1 cellular context compared by ENCODE assay signal in the genomic region with DNA sequence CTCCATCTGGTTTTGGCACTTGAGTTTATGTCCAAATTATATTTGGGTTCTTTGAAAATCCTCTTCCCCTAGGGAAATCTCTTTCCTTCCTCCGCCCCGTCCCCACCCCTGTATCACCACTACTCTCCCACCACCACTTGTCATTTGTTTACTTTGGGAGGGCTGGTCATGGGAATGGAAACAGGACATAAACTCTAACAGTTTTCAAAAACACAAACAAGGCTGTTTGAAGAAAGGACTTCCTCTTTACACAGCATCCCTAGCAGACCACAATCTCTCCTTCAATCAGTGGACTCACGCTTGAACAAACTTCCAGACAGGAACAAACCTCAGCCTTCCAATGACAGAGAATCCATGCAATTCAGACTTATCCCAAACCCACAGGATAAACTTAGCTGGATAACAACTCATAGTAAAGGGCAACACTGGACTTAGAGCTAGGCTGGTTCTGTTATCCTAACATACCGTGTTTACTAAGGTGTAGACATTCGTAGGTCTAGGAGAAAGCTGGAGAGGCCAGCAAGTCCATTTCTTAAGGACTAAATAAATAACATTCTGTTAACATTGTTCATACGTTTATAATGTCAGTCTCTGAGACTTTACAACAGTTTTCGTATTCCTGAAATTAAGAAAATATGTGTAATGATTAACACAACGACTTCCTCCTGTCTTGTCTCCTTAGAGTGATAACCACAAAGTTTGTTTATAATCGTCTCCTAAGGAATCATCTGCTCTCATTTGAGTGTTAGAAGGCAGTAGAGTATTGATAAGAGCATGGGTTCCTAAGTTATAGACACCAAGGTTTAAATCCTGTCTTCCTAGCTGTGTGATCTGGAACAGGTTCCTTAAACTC.
TF ChIP-seq lines count a peak whose summit lies in the region.

No MANE protein-coding gene starts in this region.

TF ChIP-seq in IMR-90, 13 proteins besides CTCF, POLR2A, EP300 and RAD21:
- no peak for TF ChIP-seq CHD1 (IDR thresholded peaks at IDR 0.05; ENCODE audit: low read depth, low read length)
- TF ChIP-seq, protein P1, sequence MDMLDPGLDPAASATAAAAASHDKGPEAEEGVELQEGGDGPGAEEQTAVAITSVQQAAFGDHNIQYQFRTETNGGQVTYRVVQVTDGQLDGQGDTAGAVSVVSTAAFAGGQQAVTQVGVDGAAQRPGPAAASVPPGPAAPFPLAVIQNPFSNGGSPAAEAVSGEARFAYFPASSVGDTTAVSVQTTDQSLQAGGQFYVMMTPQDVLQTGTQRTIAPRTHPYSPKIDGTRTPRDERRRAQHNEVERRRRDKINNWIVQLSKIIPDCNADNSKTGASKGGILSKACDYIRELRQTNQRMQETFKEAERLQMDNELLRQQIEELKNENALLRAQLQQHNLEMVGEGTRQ (IDR thresholded peaks at IDR 0.05; ENCODE audit: low read depth, low read length): no peak
- no peak for TF ChIP-seq RFX5 (IDR thresholded peaks at IDR 0.05; ENCODE audit: low read depth, low read length)
- TF ChIP-seq MAFK (IDR thresholded peaks at IDR 0.05; ENCODE audit: low read depth, low read length): no peak
- TF ChIP-seq FOS (IDR thresholded peaks at IDR 0.05; ENCODE audit: low read depth, low read length): no peak
- TF ChIP-seq CEBPB (IDR thresholded peaks at IDR 0.05; ENCODE audit: low read depth, low read length): no peak
- TF ChIP-seq SMC3 (IDR thresholded peaks at IDR 0.05; ENCODE audit: low read depth, low read length): no peak
- TF ChIP-seq MAZ (IDR thresholded peaks at IDR 0.05; ENCODE audit: borderline replicate concordance, low read depth, low read length): no peak
- TF ChIP-seq NFE2L2 (IDR thresholded peaks at IDR 0.05; ENCODE audit: low read depth, low read length): no peak
